2 cellular contexts compared by ENCODE assay signal in the genomic region with DNA sequence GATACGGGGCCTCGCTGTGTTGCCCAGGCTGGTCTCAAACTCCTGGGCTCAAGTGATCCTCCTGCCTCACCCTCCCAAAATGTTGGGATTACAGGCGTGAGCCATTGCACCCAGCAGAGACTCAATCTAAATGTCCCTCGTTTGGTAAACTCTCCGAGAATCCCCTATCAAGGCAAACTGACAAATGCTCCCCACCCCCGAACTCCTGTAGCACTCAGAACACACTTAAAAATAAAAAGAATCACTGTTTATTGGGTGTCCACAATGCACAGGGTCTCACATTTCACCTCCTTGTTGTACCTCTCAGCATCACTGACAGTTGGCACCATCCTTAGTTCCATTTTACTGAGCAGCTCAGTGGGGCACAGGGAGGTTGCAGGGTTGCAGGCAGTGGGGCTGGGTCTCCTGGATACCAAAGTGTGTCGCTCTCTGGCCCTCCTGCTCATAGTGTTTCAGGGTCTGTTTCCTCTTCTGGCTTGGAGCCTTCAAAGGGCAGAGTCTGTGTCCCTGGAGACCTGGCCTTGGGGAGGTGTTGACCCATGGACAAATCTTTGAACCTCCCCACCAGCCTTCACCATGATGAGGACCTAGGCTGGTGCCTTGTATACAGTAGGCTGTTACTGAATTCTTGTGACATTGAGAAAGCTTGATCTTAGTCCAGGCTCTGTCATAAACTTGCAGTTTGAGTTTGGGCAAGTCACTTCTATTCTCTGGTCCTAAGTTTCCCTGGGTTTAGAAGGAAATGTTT.
TF ChIP-seq lines count a peak whose summit lies in the region.

No MANE protein-coding gene starts in this region.

TF ChIP-seq in GM23338, 12 proteins besides CTCF, POLR2A, EP300 and RAD21 (continues in another document):
- TF ChIP-seq, protein P1, sequence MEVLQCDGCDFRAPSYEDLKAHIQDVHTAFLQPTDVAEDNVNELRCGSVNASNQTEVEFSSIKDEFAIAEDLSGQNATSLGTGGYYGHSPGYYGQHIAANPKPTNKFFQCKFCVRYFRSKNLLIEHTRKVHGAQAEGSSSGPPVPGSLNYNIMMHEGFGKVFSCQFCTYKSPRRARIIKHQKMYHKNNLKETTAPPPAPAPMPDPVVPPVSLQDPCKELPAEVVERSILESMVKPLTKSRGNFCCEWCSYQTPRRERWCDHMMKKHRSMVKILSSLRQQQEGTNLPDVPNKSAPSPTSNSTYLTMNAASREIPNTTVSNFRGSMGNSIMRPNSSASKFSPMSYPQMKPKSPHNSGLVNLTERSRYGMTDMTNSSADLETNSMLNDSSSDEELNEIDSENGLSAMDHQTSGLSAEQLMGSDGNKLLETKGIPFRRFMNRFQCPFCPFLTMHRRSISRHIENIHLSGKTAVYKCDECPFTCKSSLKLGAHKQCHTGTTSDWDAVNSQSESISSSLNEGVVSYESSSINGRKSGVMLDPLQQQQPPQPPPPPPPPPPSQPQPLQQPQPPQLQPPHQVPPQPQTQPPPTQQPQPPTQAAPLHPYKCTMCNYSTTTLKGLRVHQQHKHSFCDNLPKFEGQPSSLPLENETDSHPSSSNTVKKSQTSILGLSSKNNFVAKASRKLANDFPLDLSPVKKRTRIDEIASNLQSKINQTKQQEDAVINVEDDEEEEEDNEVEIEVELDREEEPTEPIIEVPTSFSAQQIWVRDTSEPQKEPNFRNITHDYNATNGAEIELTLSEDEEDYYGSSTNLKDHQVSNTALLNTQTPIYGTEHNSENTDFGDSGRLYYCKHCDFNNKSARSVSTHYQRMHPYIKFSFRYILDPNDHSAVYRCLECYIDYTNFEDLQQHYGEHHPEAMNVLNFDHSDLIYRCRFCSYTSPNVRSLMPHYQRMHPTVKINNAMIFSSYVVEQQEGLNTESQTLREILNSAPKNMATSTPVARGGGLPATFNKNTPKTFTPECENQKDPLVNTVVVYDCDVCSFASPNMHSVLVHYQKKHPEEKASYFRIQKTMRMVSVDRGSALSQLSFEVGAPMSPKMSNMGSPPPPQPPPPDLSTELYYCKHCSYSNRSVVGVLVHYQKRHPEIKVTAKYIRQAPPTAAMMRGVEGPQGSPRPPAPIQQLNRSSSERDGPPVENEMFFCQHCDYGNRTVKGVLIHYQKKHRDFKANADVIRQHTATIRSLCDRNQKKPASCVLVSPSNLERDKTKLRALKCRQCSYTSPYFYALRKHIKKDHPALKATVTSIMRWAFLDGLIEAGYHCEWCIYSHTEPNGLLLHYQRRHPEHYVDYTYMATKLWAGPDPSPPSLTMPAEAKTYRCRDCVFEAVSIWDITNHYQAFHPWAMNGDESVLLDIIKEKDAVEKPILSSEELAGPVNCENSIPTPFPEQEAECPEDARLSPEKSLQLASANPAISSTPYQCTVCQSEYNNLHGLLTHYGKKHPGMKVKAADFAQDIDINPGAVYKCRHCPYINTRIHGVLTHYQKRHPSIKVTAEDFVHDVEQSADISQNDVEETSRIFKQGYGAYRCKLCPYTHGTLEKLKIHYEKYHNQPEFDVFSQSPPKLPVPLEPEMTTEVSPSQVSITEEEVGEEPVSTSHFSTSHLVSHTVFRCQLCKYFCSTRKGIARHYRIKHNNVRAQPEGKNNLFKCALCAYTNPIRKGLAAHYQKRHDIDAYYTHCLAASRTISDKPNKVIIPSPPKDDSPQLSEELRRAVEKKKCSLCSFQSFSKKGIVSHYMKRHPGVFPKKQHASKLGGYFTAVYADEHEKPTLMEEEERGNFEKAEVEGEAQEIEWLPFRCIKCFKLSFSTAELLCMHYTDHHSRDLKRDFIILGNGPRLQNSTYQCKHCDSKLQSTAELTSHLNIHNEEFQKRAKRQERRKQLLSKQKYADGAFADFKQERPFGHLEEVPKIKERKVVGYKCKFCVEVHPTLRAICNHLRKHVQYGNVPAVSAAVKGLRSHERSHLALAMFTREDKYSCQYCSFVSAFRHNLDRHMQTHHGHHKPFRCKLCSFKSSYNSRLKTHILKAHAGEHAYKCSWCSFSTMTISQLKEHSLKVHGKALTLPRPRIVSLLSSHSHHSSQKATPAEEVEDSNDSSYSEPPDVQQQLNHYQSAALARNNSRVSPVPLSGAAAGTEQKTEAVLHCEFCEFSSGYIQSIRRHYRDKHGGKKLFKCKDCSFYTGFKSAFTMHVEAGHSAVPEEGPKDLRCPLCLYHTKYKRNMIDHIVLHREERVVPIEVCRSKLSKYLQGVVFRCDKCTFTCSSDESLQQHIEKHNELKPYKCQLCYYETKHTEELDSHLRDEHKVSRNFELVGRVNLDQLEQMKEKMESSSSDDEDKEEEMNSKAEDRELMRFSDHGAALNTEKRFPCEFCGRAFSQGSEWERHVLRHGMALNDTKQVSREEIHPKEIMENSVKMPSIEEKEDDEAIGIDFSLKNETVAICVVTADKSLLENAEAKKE (CRISPR knock-in tag; IDR thresholded peaks at IDR 0.05), result no peak
- TF ChIP-seq EZH2 (IDR thresholded peaks at IDR 0.05; ENCODE audit: low read depth, unreplicated experiment) (no peak), ZNF114 (CRISPR knock-in tag; IDR thresholded peaks at IDR 0.05) (no peak), NANOG (IDR thresholded peaks at IDR 0.05; ENCODE audit: borderline replicate concordance) (no peak), ZNF331 (CRISPR knock-in tag; IDR thresholded peaks at IDR 0.05; ENCODE audit: low read depth) (no peak), STAT1 (IDR thresholded peaks at IDR 0.05; ENCODE audit: unreplicated experiment) (no peak)
- TF ChIP-seq, protein P2, sequence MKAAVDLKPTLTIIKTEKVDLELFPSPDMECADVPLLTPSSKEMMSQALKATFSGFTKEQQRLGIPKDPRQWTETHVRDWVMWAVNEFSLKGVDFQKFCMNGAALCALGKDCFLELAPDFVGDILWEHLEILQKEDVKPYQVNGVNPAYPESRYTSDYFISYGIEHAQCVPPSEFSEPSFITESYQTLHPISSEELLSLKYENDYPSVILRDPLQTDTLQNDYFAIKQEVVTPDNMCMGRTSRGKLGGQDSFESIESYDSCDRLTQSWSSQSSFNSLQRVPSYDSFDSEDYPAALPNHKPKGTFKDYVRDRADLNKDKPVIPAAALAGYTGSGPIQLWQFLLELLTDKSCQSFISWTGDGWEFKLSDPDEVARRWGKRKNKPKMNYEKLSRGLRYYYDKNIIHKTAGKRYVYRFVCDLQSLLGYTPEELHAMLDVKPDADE (IDR thresholded peaks at IDR 0.05), result no peak
- TF ChIP-seq, protein P3, sequence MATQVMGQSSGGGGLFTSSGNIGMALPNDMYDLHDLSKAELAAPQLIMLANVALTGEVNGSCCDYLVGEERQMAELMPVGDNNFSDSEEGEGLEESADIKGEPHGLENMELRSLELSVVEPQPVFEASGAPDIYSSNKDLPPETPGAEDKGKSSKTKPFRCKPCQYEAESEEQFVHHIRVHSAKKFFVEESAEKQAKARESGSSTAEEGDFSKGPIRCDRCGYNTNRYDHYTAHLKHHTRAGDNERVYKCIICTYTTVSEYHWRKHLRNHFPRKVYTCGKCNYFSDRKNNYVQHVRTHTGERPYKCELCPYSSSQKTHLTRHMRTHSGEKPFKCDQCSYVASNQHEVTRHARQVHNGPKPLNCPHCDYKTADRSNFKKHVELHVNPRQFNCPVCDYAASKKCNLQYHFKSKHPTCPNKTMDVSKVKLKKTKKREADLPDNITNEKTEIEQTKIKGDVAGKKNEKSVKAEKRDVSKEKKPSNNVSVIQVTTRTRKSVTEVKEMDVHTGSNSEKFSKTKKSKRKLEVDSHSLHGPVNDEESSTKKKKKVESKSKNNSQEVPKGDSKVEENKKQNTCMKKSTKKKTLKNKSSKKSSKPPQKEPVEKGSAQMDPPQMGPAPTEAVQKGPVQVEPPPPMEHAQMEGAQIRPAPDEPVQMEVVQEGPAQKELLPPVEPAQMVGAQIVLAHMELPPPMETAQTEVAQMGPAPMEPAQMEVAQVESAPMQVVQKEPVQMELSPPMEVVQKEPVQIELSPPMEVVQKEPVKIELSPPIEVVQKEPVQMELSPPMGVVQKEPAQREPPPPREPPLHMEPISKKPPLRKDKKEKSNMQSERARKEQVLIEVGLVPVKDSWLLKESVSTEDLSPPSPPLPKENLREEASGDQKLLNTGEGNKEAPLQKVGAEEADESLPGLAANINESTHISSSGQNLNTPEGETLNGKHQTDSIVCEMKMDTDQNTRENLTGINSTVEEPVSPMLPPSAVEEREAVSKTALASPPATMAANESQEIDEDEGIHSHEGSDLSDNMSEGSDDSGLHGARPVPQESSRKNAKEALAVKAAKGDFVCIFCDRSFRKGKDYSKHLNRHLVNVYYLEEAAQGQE (IDR thresholded peaks at IDR 0.05; ENCODE audit: unreplicated experiment), result no peak

TF ChIP-seq in K562, 482 proteins besides CTCF, POLR2A, EP300 and RAD21 (continues in another document):
- no peak for TF ChIP-seq KDM4B (IDR thresholded peaks at IDR 0.05; ENCODE audit: borderline replicate concordance in 2 of 2, low read depth in 1 of 2)
- TF ChIP-seq, protein P4, sequence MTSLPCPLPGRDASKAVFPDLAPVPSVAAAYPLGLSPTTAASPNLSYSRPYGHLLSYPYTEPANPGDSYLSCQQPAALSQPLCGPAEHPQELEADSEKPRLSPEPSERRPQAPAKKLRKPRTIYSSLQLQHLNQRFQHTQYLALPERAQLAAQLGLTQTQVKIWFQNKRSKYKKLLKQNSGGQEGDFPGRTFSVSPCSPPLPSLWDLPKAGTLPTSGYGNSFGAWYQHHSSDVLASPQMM (CRISPR knock-in tag; IDR thresholded peaks at IDR 0.05), result no peak
- TF ChIP-seq RCOR1 (IDR thresholded peaks at IDR 0.05; ENCODE audit: borderline replicate concordance in 1 of 2, low read depth in 2 of 2, low read length in 2 of 2), result no peak
- no peak for TF ChIP-seq THRAP3 (IDR thresholded peaks at IDR 0.05; ENCODE audit: borderline replicate concordance)
- no peak for TF ChIP-seq ZNF347 (CRISPR knock-in tag; IDR thresholded peaks at IDR 0.05; ENCODE audit: low read depth)
- TF ChIP-seq, protein P5, sequence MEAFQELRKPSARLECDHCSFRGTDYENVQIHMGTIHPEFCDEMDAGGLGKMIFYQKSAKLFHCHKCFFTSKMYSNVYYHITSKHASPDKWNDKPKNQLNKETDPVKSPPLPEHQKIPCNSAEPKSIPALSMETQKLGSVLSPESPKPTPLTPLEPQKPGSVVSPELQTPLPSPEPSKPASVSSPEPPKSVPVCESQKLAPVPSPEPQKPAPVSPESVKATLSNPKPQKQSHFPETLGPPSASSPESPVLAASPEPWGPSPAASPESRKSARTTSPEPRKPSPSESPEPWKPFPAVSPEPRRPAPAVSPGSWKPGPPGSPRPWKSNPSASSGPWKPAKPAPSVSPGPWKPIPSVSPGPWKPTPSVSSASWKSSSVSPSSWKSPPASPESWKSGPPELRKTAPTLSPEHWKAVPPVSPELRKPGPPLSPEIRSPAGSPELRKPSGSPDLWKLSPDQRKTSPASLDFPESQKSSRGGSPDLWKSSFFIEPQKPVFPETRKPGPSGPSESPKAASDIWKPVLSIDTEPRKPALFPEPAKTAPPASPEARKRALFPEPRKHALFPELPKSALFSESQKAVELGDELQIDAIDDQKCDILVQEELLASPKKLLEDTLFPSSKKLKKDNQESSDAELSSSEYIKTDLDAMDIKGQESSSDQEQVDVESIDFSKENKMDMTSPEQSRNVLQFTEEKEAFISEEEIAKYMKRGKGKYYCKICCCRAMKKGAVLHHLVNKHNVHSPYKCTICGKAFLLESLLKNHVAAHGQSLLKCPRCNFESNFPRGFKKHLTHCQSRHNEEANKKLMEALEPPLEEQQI (IDR thresholded peaks at IDR 0.05), result no peak
- TF ChIP-seq, protein P6, sequence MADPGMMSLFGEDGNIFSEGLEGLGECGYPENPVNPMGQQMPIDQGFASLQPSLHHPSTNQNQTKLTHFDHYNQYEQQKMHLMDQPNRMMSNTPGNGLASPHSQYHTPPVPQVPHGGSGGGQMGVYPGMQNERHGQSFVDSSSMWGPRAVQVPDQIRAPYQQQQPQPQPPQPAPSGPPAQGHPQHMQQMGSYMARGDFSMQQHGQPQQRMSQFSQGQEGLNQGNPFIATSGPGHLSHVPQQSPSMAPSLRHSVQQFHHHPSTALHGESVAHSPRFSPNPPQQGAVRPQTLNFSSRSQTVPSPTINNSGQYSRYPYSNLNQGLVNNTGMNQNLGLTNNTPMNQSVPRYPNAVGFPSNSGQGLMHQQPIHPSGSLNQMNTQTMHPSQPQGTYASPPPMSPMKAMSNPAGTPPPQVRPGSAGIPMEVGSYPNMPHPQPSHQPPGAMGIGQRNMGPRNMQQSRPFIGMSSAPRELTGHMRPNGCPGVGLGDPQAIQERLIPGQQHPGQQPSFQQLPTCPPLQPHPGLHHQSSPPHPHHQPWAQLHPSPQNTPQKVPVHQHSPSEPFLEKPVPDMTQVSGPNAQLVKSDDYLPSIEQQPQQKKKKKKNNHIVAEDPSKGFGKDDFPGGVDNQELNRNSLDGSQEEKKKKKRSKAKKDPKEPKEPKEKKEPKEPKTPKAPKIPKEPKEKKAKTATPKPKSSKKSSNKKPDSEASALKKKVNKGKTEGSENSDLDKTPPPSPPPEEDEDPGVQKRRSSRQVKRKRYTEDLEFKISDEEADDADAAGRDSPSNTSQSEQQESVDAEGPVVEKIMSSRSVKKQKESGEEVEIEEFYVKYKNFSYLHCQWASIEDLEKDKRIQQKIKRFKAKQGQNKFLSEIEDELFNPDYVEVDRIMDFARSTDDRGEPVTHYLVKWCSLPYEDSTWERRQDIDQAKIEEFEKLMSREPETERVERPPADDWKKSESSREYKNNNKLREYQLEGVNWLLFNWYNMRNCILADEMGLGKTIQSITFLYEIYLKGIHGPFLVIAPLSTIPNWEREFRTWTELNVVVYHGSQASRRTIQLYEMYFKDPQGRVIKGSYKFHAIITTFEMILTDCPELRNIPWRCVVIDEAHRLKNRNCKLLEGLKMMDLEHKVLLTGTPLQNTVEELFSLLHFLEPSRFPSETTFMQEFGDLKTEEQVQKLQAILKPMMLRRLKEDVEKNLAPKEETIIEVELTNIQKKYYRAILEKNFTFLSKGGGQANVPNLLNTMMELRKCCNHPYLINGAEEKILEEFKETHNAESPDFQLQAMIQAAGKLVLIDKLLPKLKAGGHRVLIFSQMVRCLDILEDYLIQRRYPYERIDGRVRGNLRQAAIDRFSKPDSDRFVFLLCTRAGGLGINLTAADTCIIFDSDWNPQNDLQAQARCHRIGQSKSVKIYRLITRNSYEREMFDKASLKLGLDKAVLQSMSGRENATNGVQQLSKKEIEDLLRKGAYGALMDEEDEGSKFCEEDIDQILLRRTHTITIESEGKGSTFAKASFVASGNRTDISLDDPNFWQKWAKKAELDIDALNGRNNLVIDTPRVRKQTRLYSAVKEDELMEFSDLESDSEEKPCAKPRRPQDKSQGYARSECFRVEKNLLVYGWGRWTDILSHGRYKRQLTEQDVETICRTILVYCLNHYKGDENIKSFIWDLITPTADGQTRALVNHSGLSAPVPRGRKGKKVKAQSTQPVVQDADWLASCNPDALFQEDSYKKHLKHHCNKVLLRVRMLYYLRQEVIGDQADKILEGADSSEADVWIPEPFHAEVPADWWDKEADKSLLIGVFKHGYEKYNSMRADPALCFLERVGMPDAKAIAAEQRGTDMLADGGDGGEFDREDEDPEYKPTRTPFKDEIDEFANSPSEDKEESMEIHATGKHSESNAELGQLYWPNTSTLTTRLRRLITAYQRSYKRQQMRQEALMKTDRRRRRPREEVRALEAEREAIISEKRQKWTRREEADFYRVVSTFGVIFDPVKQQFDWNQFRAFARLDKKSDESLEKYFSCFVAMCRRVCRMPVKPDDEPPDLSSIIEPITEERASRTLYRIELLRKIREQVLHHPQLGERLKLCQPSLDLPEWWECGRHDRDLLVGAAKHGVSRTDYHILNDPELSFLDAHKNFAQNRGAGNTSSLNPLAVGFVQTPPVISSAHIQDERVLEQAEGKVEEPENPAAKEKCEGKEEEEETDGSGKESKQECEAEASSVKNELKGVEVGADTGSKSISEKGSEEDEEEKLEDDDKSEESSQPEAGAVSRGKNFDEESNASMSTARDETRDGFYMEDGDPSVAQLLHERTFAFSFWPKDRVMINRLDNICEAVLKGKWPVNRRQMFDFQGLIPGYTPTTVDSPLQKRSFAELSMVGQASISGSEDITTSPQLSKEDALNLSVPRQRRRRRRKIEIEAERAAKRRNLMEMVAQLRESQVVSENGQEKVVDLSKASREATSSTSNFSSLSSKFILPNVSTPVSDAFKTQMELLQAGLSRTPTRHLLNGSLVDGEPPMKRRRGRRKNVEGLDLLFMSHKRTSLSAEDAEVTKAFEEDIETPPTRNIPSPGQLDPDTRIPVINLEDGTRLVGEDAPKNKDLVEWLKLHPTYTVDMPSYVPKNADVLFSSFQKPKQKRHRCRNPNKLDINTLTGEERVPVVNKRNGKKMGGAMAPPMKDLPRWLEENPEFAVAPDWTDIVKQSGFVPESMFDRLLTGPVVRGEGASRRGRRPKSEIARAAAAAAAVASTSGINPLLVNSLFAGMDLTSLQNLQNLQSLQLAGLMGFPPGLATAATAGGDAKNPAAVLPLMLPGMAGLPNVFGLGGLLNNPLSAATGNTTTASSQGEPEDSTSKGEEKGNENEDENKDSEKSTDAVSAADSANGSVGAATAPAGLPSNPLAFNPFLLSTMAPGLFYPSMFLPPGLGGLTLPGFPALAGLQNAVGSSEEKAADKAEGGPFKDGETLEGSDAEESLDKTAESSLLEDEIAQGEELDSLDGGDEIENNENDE (IDR thresholded peaks at IDR 0.05; ENCODE audit: low read depth, low read length), result no peak
